Comparison of ENCODE assay signal across 17 cellular contexts in the genomic region with DNA sequence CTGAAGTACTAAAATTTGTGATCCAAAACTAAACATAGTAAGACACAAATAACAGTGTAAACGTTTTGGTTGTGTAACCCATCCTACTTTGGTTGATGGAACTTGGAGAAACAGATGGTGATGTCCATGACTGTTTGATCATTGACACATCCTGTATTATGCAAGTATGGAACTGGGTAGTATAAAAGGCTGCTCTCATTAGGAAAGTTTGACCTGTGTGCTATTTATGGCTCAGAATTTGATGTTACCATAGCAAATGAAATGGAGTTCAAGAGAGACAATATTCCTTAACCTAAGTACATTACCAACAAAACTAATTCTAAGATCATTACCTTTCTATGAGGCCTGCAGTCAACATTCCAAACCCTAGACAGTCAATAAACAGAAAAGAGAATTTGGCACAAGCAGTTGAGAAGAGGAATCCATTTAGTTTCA. TPM values are rescaled to one million over a fixed set of nuclear protein-coding genes. Genes with fewer than 3 reads are reported as not detected.
DNase-seq lines count a peak whose midpoint lies in the region; ATAC-seq and TF ChIP-seq lines count a peak whose summit lies in the region.
"Had no signal": no experiment of that assay in that cellular context is flagged by ENCODE, and none has a peak within 500 bp of the region (broad histone marks: within the 10 kb centered on the region; RNA-seq: fewer than 3 reads in every experiment).

No MANE protein-coding gene starts in this region.

- CTCF ChIA-PET in AG04449 (lab: Yijun Ruan, JAX), result no interaction called here
- CTCF ChIA-PET in naive thymus-derived CD4-positive, alpha-beta T cell (lab: Charles Lee), result no interaction called here

- no peak for TF ChIP-seq CTCF in AG04449 (IDR thresholded peaks at IDR 0.05; ENCODE audit: insufficient read depth, low read length, missing control alignments)
- no peak for TF ChIP-seq CTCF in RWPE2 (IDR thresholded peaks at IDR 0.05; ENCODE audit: poor library complexity, severe bottlenecking)
- TF ChIP-seq CTCF in uterus (IDR thresholded peaks at IDR 0.05), result no peak

- no peak overlapping the region for H3K27ac Mint-ChIP-seq in T-helper 17 cell
- H3K27ac Mint-ChIP-seq in naive thymus-derived CD4-positive, alpha-beta T cell, result no peak overlapping the region

- H3K27ac ChIP-seq in RWPE2 (ENCODE audit: poor library complexity, severe bottlenecking) (peak overlapping the region; percentile 61), uterus (no peak overlapping the region)
- no peak overlapping the region for H3K27ac ChIP-seq in naive thymus-derived CD4-positive, alpha-beta T cell (ENCODE audit: low read depth, low read length)
- H3K27ac ChIP-seq: adrenal gland had no signal

- intact Hi-C loops in naive thymus-derived CD4-positive, alpha-beta T cell (cut with micrococcal nuclease), result no loop called here
- intact Hi-C loops in uterus (cut with DNase I; ENCODE audit: low total_unique reads), result no loop called here

- no peak overlapping the region for H3K4me3 ChIP-seq in AG04449 (ENCODE audit: low read depth, low read length)
- no peak overlapping the region for H3K4me3 ChIP-seq in RWPE2 (ENCODE audit: severe bottlenecking)
- H3K4me3 ChIP-seq in naive thymus-derived CD4-positive, alpha-beta T cell (ENCODE audit: low read length), result no peak overlapping the region
- H3K4me3 ChIP-seq in uterus, result no peak overlapping the region
- H3K4me3 ChIP-seq: adrenal gland had no signal

- peaks cover 0 to 12% (median 0%) of the 10 kb centered on the region in 11 donors for H3K9me3 Mint-ChIP-seq in naive thymus-derived CD4-positive, alpha-beta T cell
- H3K9me3 Mint-ChIP-seq: neural crest cell had no signal

- POLR2A ChIA-PET in AG04449 (lab: Yijun Ruan, JAX), result no interaction called here
- POLR2A ChIA-PET in naive thymus-derived CD4-positive, alpha-beta T cell (lab: Charles Lee), result no interaction called here

- H3K27me3 ChIP-seq in RWPE2 (ENCODE audit: insufficient read depth, poor library complexity, severe bottlenecking), result no peaks in the 10 kb centered on the region
- H3K27me3 ChIP-seq in naive thymus-derived CD4-positive, alpha-beta T cell (ENCODE audit: control insufficient read depth in 2 of 2, insufficient read depth in 2 of 2, low read length in 2 of 2), result no peaks in the 10 kb centered on the region
- H3K27me3 ChIP-seq in uterus, result no peaks in the 10 kb centered on the region
- H3K27me3 ChIP-seq: adrenal gland had no signal

- ATAC-seq in RWPE2 (ENCODE audit: low read depth) (peak; percentile 49), T-helper 17 cell (no peak)
- no peak for ATAC-seq in naive thymus-derived CD4-positive, alpha-beta T cell
- ATAC-seq: right cardiac atrium had no signal

- H3K9me3 ChIP-seq in RWPE2 (ENCODE audit: severe bottlenecking) (no peaks in the 10 kb centered on the region), T-helper 17 cell (ENCODE audit: control insufficient read depth, low read length, poor library complexity, severe bottlenecking) (peaks cover 2% of the 10 kb centered on the region), uterus (no peaks in the 10 kb centered on the region)
- H3K9me3 ChIP-seq in naive thymus-derived CD4-positive, alpha-beta T cell (ENCODE audit: control insufficient read depth in 2 of 3, low read length in 3 of 3), result no peaks in the 10 kb centered on the region
- H3K9me3 ChIP-seq: adrenal gland had no signal

- H3K4me1 Mint-ChIP-seq in T-helper 17 cell, result no peaks in the 10 kb centered on the region
- H3K4me1 Mint-ChIP-seq in naive thymus-derived CD4-positive, alpha-beta T cell, result no peaks in the 10 kb centered on the region
- H3K4me1 Mint-ChIP-seq: neural crest cell had no signal

- H3K36me3 ChIP-seq in RWPE2 (ENCODE audit: low read depth) (no peaks in the 10 kb centered on the region), uterus (no peaks in the 10 kb centered on the region)
- H3K36me3 ChIP-seq in naive thymus-derived CD4-positive, alpha-beta T cell (ENCODE audit: control insufficient read depth in 2 of 3, insufficient read depth in 3 of 3, low read length in 3 of 3), result no peaks in the 10 kb centered on the region
- H3K36me3 ChIP-seq: adrenal gland had no signal

- no peaks in the 10 kb centered on the region for H3K36me3 Mint-ChIP-seq in T-helper 17 cell (ENCODE audit: low read depth)
- no peaks in the 10 kb centered on the region for H3K36me3 Mint-ChIP-seq in naive thymus-derived CD4-positive, alpha-beta T cell

- no peaks in the 10 kb centered on the region for H3K27me3 Mint-ChIP-seq in T-helper 17 cell
- H3K27me3 Mint-ChIP-seq in naive thymus-derived CD4-positive, alpha-beta T cell, result no peaks in the 10 kb centered on the region

- H3K4me3 Mint-ChIP-seq in T-helper 17 cell, result no peak overlapping the region
- no peak overlapping the region for H3K4me3 Mint-ChIP-seq in naive thymus-derived CD4-positive, alpha-beta T cell
- H3K4me3 Mint-ChIP-seq: neural crest cell had no signal

- H3K4me1 ChIP-seq in RWPE2 (ENCODE audit: insufficient read depth, poor library complexity, severe bottlenecking), result peaks cover 19% of the 10 kb centered on the region
- H3K4me1 ChIP-seq in naive thymus-derived CD4-positive, alpha-beta T cell (ENCODE audit: control insufficient read depth in 2 of 2, insufficient read depth in 2 of 2, low read length in 2 of 2), result no peaks in the 10 kb centered on the region
- no peaks in the 10 kb centered on the region for H3K4me1 ChIP-seq in uterus
- H3K4me1 ChIP-seq: adrenal gland had no signal

- no peak for TF ChIP-seq POLR2A in uterus (IDR thresholded peaks at IDR 0.05)

- DNase-seq in AG04449 (ENCODE audit: low read depth, low spot score) (peak; percentile 41), GM04503 (ENCODE audit: low read depth) (peak; percentile 89), RWPE2 (ENCODE audit: low spot score) (no peak), fibroblast of the conjunctiva (ENCODE audit: low read depth) (peak; percentile 23), T-helper 17 cell (no peak), uterus (no peak), D341Med (ENCODE audit: low spot score) (no peak)
- DNase-seq in naive thymus-derived CD4-positive, alpha-beta T cell, result no peak
- DNase-seq: activated CD8-positive, alpha-beta memory T cell treated with anti-CD3 and anti-CD28 coated beads for 24 hours; adrenal gland; cerebellar nuclear complex; mesendoderm; NCI-H1048; NCI-H526; right cardiac atrium; stimulated activated CD4-positive, alpha-beta T cell treated with anti-CD3 and anti-CD28 coated beads, Interleukin-1b, Interleukin-23, amount 100 ng/mL, for 48 hours had no signal

RNA-seq across cellular contexts. Expression of a gene that starts 39.9 kb away (rescaled TPM):
- total RNA-seq in T-helper 17 cell (not detected), uterus (1 to 10 TPM in 1 of 4 donors, under 1 TPM in 2, not detected in 1; 0.37 to 4.1 (median 0.59) TPM)
- total RNA-seq in naive thymus-derived CD4-positive, alpha-beta T cell, result not detected
- polyA plus RNA-seq in naive thymus-derived CD4-positive, alpha-beta T cell, result not detected
- total RNA-seq: right cardiac atrium had no signal

Comparison
In these comparisons a context has a peak if more than half of its experiments do, and no peak if none do; other contexts are left out.
1. DNase-seq: peak in AG04449 (single experiment), GM04503 (single experiment) and fibroblast of the conjunctiva (single experiment); none in RWPE2 (single experiment), T-helper 17 cell (0 of 3), naive thymus-derived CD4-positive, alpha-beta T cell (0 of 9), uterus (0 of 2) and D341Med (single experiment).